1 cellular context compared by ENCODE assay signal in the genomic region with DNA sequence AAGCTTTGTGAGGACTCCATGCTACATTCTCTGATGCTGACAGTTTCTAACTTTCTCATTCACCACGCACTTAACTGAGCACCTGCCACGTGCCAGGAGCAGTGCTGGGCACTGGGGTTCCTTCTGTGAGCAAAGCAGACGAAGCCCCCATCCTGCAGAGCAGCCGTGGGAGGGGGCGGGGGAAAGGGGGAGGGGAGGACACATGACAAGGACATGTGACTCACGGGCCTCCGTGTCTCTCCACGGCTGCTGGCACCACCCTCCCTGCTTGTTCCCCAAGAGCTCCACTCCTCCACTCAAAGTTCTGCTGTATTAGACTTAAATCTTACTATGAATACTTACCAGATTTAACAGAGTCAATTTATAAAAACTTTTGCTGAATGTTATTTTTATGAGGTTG.
TF ChIP-seq lines count a peak whose summit lies in the region.

No MANE protein-coding gene starts in this region.

TF ChIP-seq in H1, 55 proteins besides CTCF, POLR2A, EP300 and RAD21:
- TF ChIP-seq TEAD4 (IDR thresholded peaks at IDR 0.05; ENCODE audit: low read depth, low read length), result no peak
- TF ChIP-seq CHD2 (IDR thresholded peaks at IDR 0.05; ENCODE audit: low read length), result no peak
- TF ChIP-seq, protein P1, sequence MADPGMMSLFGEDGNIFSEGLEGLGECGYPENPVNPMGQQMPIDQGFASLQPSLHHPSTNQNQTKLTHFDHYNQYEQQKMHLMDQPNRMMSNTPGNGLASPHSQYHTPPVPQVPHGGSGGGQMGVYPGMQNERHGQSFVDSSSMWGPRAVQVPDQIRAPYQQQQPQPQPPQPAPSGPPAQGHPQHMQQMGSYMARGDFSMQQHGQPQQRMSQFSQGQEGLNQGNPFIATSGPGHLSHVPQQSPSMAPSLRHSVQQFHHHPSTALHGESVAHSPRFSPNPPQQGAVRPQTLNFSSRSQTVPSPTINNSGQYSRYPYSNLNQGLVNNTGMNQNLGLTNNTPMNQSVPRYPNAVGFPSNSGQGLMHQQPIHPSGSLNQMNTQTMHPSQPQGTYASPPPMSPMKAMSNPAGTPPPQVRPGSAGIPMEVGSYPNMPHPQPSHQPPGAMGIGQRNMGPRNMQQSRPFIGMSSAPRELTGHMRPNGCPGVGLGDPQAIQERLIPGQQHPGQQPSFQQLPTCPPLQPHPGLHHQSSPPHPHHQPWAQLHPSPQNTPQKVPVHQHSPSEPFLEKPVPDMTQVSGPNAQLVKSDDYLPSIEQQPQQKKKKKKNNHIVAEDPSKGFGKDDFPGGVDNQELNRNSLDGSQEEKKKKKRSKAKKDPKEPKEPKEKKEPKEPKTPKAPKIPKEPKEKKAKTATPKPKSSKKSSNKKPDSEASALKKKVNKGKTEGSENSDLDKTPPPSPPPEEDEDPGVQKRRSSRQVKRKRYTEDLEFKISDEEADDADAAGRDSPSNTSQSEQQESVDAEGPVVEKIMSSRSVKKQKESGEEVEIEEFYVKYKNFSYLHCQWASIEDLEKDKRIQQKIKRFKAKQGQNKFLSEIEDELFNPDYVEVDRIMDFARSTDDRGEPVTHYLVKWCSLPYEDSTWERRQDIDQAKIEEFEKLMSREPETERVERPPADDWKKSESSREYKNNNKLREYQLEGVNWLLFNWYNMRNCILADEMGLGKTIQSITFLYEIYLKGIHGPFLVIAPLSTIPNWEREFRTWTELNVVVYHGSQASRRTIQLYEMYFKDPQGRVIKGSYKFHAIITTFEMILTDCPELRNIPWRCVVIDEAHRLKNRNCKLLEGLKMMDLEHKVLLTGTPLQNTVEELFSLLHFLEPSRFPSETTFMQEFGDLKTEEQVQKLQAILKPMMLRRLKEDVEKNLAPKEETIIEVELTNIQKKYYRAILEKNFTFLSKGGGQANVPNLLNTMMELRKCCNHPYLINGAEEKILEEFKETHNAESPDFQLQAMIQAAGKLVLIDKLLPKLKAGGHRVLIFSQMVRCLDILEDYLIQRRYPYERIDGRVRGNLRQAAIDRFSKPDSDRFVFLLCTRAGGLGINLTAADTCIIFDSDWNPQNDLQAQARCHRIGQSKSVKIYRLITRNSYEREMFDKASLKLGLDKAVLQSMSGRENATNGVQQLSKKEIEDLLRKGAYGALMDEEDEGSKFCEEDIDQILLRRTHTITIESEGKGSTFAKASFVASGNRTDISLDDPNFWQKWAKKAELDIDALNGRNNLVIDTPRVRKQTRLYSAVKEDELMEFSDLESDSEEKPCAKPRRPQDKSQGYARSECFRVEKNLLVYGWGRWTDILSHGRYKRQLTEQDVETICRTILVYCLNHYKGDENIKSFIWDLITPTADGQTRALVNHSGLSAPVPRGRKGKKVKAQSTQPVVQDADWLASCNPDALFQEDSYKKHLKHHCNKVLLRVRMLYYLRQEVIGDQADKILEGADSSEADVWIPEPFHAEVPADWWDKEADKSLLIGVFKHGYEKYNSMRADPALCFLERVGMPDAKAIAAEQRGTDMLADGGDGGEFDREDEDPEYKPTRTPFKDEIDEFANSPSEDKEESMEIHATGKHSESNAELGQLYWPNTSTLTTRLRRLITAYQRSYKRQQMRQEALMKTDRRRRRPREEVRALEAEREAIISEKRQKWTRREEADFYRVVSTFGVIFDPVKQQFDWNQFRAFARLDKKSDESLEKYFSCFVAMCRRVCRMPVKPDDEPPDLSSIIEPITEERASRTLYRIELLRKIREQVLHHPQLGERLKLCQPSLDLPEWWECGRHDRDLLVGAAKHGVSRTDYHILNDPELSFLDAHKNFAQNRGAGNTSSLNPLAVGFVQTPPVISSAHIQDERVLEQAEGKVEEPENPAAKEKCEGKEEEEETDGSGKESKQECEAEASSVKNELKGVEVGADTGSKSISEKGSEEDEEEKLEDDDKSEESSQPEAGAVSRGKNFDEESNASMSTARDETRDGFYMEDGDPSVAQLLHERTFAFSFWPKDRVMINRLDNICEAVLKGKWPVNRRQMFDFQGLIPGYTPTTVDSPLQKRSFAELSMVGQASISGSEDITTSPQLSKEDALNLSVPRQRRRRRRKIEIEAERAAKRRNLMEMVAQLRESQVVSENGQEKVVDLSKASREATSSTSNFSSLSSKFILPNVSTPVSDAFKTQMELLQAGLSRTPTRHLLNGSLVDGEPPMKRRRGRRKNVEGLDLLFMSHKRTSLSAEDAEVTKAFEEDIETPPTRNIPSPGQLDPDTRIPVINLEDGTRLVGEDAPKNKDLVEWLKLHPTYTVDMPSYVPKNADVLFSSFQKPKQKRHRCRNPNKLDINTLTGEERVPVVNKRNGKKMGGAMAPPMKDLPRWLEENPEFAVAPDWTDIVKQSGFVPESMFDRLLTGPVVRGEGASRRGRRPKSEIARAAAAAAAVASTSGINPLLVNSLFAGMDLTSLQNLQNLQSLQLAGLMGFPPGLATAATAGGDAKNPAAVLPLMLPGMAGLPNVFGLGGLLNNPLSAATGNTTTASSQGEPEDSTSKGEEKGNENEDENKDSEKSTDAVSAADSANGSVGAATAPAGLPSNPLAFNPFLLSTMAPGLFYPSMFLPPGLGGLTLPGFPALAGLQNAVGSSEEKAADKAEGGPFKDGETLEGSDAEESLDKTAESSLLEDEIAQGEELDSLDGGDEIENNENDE (IDR thresholded peaks at IDR 0.05; ENCODE audit: insufficient replicate concordance, low read length), result no peak
- TF ChIP-seq, protein P2, sequence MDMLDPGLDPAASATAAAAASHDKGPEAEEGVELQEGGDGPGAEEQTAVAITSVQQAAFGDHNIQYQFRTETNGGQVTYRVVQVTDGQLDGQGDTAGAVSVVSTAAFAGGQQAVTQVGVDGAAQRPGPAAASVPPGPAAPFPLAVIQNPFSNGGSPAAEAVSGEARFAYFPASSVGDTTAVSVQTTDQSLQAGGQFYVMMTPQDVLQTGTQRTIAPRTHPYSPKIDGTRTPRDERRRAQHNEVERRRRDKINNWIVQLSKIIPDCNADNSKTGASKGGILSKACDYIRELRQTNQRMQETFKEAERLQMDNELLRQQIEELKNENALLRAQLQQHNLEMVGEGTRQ (IDR thresholded peaks at IDR 0.05; ENCODE audit: low read length), result peak; percentile 48; the same call in 1 of the 2 replicates
- no peak for TF ChIP-seq CEBPB (IDR thresholded peaks at IDR 0.05; ENCODE audit: low read depth, low read length)
